Comparison of ENCODE assay signal across 15 cellular contexts in the genomic region with DNA sequence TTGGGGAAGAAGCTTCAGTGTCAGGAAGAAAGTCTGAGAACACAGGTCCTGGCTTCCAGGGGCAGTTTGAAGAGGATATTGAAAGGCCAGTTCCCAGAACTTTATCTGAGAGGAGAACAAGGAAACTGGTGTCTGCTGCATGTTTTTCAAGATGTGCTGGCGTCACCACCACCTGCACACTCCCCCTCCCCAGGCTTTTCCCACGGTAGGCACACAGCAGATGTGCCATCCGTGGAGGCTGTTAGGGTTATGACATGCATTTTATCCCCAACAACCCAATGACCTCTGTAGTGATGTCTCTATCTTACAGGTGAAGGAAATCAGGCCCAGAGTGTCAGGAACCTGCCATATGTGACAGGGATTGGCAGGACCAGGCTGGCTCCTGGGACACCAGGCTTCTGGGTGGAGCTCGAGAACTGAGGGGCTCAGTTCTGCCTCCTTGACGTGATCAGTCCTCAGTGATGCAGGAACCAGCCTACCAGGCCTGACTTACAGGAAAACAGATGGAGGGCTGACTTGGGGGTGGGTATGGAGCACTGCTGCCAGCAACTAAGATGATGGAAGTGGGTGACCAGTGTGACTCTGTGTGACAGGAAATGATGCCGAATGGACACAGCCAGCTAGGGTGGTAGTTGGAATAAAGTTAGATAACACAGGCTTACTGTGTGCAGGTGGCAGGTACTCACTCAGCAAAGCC. TPM values are rescaled to one million over a fixed set of nuclear protein-coding genes. Genes with fewer than 3 reads are reported as not detected.
DNase-seq lines count a peak whose midpoint lies in the region; ATAC-seq, FAIRE-seq and TF ChIP-seq lines count a peak whose summit lies in the region.
"Had no signal": no experiment of that assay in that cellular context is flagged by ENCODE, and none has a peak within 500 bp of the region (broad histone marks: within the 10 kb centered on the region; RNA-seq: fewer than 3 reads in every experiment).

No MANE protein-coding gene starts in this region.

- WGBS in right lobe of liver (ENCODE audit: insufficient coverage, low coverage, low lambda C conversion rate, missing lambda C conversion rate), result 80% methylated on average over 1 of the region's 6 CpGs
- 100% methylated on average over 4 of the region's 6 CpGs for WGBS in HepG2 (ENCODE audit: low lambda C conversion rate)
- WGBS in GM12878 (ENCODE audit: insufficient coverage, insufficient replicate concordance, low lambda C conversion rate, missing lambda C conversion rate), result 86% methylated on average over 6 of the region's 6 CpGs

- TF ChIP-seq POLR2A in right lobe of liver (IDR thresholded peaks at IDR 0.05), result no peak
- TF ChIP-seq POLR2A in HepG2 (IDR thresholded peaks at IDR 0.05; ENCODE audit: insufficient read depth in 1 of 2, low read depth in 2 of 2, low read length in 2 of 2), result no peak
- peak; percentile 39; the same call in 1 of the 2 replicates for TF ChIP-seq POLR2A in GM12878 (IDR thresholded peaks at IDR 0.05; ENCODE audit: low read depth, low read length)

- H3K27ac ChIP-seq in right lobe of liver (peak overlapping the region in 2 of 3 donors; percentile 62 to 82), HepG2 (ENCODE audit: extremely low read length, insufficient read depth, low read length) (no peak overlapping the region), GM12878 (ENCODE audit: control insufficient read depth, insufficient read depth) (no peak overlapping the region), upper lobe of right lung (no peak overlapping the region)
- H3K27ac ChIP-seq: PC-9 had no signal

- H3K9ac ChIP-seq in HepG2 (ENCODE audit: insufficient read depth, low read depth, low read length) (no peak overlapping the region), GM12878 (ENCODE audit: control insufficient read depth, insufficient read depth, low read length) (no peak overlapping the region)

- intact Hi-C loops in right lobe of liver (cut with DNase I), result no loop called here
- intact Hi-C loops in HepG2 (cut with micrococcal nuclease; ENCODE audit: unreplicated experiment), result no loop called here
- intact Hi-C loops in GM12878 (cut with micrococcal nuclease; ENCODE audit: unreplicated experiment), result loop anchor here (5.0 kb wide), 1 partner anchor 37 kb away; a partner anchor contains a TSS
- intact Hi-C loops in upper lobe of right lung (cut with DNase I), result no loop called here

- no peak overlapping the region for H3K4me3 Mint-ChIP-seq in neural crest cell
- H3K4me3 Mint-ChIP-seq: activated T-cell treated with anti-CD3 and anti-CD28 coated beads, Interleukin-2, amount 50 U/mL, for 4 hours had no signal

- TF ChIP-seq EP300 in HepG2 (IDR thresholded peaks at IDR 0.05; ENCODE audit: low read depth in 2 of 2, low read length in 2 of 2) (no peak), HepG2 (CRISPR knock-in tag; IDR thresholded peaks at IDR 0.05; ENCODE audit: borderline replicate concordance) (no peak), GM12878 (IDR thresholded peaks at IDR 0.05; ENCODE audit: borderline replicate concordance in 1 of 2, control insufficient read depth in 1 of 2, low read depth in 2 of 2, low read length in 2 of 2) (no peak)

- no peaks in the 10 kb centered on the region for H3K79me2 ChIP-seq in HepG2 (ENCODE audit: insufficient read depth, low read length)
- H3K79me2 ChIP-seq in GM12878 (ENCODE audit: control insufficient read depth, insufficient read depth, low read length), result no peaks in the 10 kb centered on the region

- H3K4me2 ChIP-seq in HepG2 (ENCODE audit: low read depth, low read length) (no peak overlapping the region), GM12878 (ENCODE audit: control insufficient read depth, insufficient read depth) (no peak overlapping the region)
- H3K4me2 ChIP-seq: PC-9 had no signal

- H3K36me3 ChIP-seq in right lobe of liver, result peaks cover 0 to 17% (median 5%) of the 10 kb centered on the region in 4 donors
- H3K36me3 ChIP-seq in HepG2 (replicated peaks in 1 of 2; ENCODE audit: control insufficient read depth in 1 of 2, insufficient read depth in 2 of 2, low read length in 2 of 2), result peaks cover 15 to 40% of the 10 kb centered on the region in 2 experiments; a peak in 4 of 5 replicates
- H3K36me3 ChIP-seq in GM12878 (ENCODE audit: control insufficient read depth in 2 of 2, insufficient read depth in 2 of 2, low read length in 1 of 2), result peaks cover 18 to 31% of the 10 kb centered on the region in 2 experiments
- H3K36me3 ChIP-seq in upper lobe of right lung, result peaks cover 68% of the 10 kb centered on the region

- H3K4me1 ChIP-seq in right lobe of liver, result peaks cover 0 to 11% (median 0%) of the 10 kb centered on the region in 4 donors
- H3K4me1 ChIP-seq in HepG2 (ENCODE audit: insufficient read depth, low read length), result no peaks in the 10 kb centered on the region
- peaks cover 23% of the 10 kb centered on the region for H3K4me1 ChIP-seq in GM12878 (ENCODE audit: control insufficient read depth, insufficient read depth, low read length)
- H3K4me1 ChIP-seq in upper lobe of right lung, result peaks cover 20% of the 10 kb centered on the region

- no peak for FAIRE-seq in HepG2 (lab: Jason Lieb, UNC)
- FAIRE-seq in GM12878 (lab: Jason Lieb, UNC), result no peak
- FAIRE-seq: G401.6 had no signal

- H3K27me3 ChIP-seq in right lobe of liver (no peaks in the 10 kb centered on the region), HepG2 (ENCODE audit: control insufficient read depth in 1 of 2, insufficient read depth in 2 of 2, low read length in 2 of 2) (no peaks in the 10 kb centered on the region), GM12878 (replicated peaks in 1 of 2; ENCODE audit: control insufficient read depth in 2 of 2, insufficient read depth in 2 of 2, low read length in 1 of 2) (no peaks in the 10 kb centered on the region), upper lobe of right lung (no peaks in the 10 kb centered on the region)
- H3K27me3 ChIP-seq: BLaER1 treated with 17β-estradiol and CSF1 and Interleukin-3, amounts not matched to agents 10 nM and 100 nM had no signal

- ATAC-seq in right lobe of liver (no peak), HepG2 (no peak), GM12878 (no peak), upper lobe of right lung (no peak), HG03139 (IDR thresholded peaks at IDR 0.05; ENCODE audit: unreplicated experiment) (no peak), HG02623 (IDR thresholded peaks at IDR 0.05; ENCODE audit: unreplicated experiment) (no peak), HG03175 (IDR thresholded peaks at IDR 0.05; ENCODE audit: unreplicated experiment) (no peak)
- ATAC-seq: activated T-cell treated with anti-CD3 and anti-CD28 coated beads, Interleukin-2, amount 50 U/mL, for 4 hours had no signal

- H3K9me3 Mint-ChIP-seq in neural crest cell, result no peaks in the 10 kb centered on the region
- H3K9me3 Mint-ChIP-seq: activated T-cell treated with anti-CD3 and anti-CD28 coated beads, Interleukin-2, amount 50 U/mL, for 4 hours had no signal

- CTCF ChIA-PET in HepG2 (lab: Yijun Ruan, JAX; ENCODE audit: low intra/inter-chr PET ratio, low total read pairs) (no interaction called here), GM12878 (lab: Yijun Ruan, JAX) (interaction anchor here (0.6 to 2.1 kb wide), 3 partner anchors 22 to 116 kb away, joined by 3 to 19 read pairs (median 4); no protein-coding TSS in a partner anchor)

- no peaks in the 10 kb centered on the region for H3K4me1 Mint-ChIP-seq in neural crest cell

- no peaks in the 10 kb centered on the region for H3K27me3 Mint-ChIP-seq in neural crest cell (ENCODE audit: low read depth)

- H4K20me1 ChIP-seq in HepG2 (ENCODE audit: insufficient read depth, low read length) (no peaks in the 10 kb centered on the region), GM12878 (ENCODE audit: control insufficient read depth, insufficient read depth) (no peaks in the 10 kb centered on the region)

- in situ Hi-C loops in HepG2 (cut with HindIII; ENCODE audit: extremely low pct_ligation_motif_present, low pct_unique_long_range_greater_than_20kb) (no loop called here), GM12878 (cut with MboI) (no loop called here)

- BruUV-seq in HepG2 (replicated peaks; lab: Mats Ljungman, UMichigan) (no TSS peak), GM12878 (replicated peaks; lab: Mats Ljungman, UMichigan) (no TSS peak)

- TF ChIP-seq RAD21 in HepG2 (CRISPR knock-in tag; IDR thresholded peaks at IDR 0.05) (no peak), GM12878 (IDR thresholded peaks at IDR 0.05; ENCODE audit: insufficient read depth, low read depth, low read length) (no peak)

- H2AFZ ChIP-seq in HepG2 (ENCODE audit: low read length), result no peak overlapping the region
- H2AFZ ChIP-seq in GM12878 (ENCODE audit: control insufficient read depth, low read depth, low read length), result no peak overlapping the region
- H2AFZ ChIP-seq: PC-9 had no signal

- RAD21 ChIA-PET in GM12878 (lab: Charles Lee; ENCODE audit: unreplicated experiment), result interaction anchor here (0.6 to 2.1 kb wide), 3 partner anchors 35 to 1763 kb away, joined by 3 to 10 read pairs (median 7); a partner anchor contains a TSS

- POLR2A ChIA-PET in HepG2 (lab: Yijun Ruan, JAX) (interaction anchor here (1.7 kb wide), 1 partner anchor 11 kb away, joined by 4 read pairs; no protein-coding TSS in a partner anchor), GM12878 (lab: Charles Lee) (interaction anchor here (1.9 kb wide), 1 partner anchor 35 kb away, joined by 14 read pairs; a partner anchor contains a TSS)

- H3K4me3 ChIP-seq in right lobe of liver (no peak overlapping the region), HepG2 (replicated peaks in 1 of 3; ENCODE audit: insufficient read depth in 1 of 3, low read depth in 2 of 3, low read length in 3 of 3) (no peak overlapping the region), GM12878 (no peak overlapping the region), upper lobe of right lung (no peak overlapping the region)
- H3K4me3 ChIP-seq: BLaER1 treated with 17β-estradiol and CSF1 and Interleukin-3, amounts not matched to agents 10 nM and 100 nM; coronary artery; PC-9 had no signal

- no peak for TF ChIP-seq CTCF in right lobe of liver (IDR thresholded peaks at IDR 0.05)
- TF ChIP-seq CTCF in HepG2 (CRISPR knock-in tag; IDR thresholded peaks at IDR 0.05), result no peak
- TF ChIP-seq CTCF in GM12878 (IDR thresholded peaks at IDR 0.05 in 2 of 3, conservative IDR thresholded peaks at IDR 0.05 in 1 of 3; ENCODE audit: control insufficient read depth in 2 of 3, extremely low read depth in 1 of 3, insufficient read depth in 1 of 3, low read depth in 3 of 3, low read length in 3 of 3), result no peak
- TF ChIP-seq CTCF in neural crest cell (conservative IDR thresholded peaks at IDR 0.05), result no peak
- no peak for TF ChIP-seq CTCF in upper lobe of right lung (IDR thresholded peaks at IDR 0.05)

- SMC1A ChIA-PET in GM12878 (lab: Charles Lee; ENCODE audit: uncharacterized antibody, unreplicated experiment), result interaction anchor here (2.3 to 2.8 kb wide), 3 partner anchors 25 to 36 kb away, joined by 10 to 24 read pairs (median 23); a partner anchor contains a TSS

- peak overlapping the region; percentile 81 for H3K27ac Mint-ChIP-seq in neural crest cell (ENCODE audit: unreplicated experiment)

- peaks cover 5% of the 10 kb centered on the region for H3K36me3 Mint-ChIP-seq in neural crest cell (ENCODE audit: low read depth)

- H3K9me3 ChIP-seq in right lobe of liver, result no peaks in the 10 kb centered on the region
- no peaks in the 10 kb centered on the region for H3K9me3 ChIP-seq in HepG2 (ENCODE audit: low read length)
- no peaks in the 10 kb centered on the region for H3K9me3 ChIP-seq in GM12878 (replicated peaks; ENCODE audit: control insufficient read depth, insufficient read depth, low read length)
- H3K9me3 ChIP-seq in upper lobe of right lung, result no peaks in the 10 kb centered on the region
- H3K9me3 ChIP-seq: BLaER1 treated with 17β-estradiol and CSF1 and Interleukin-3, amounts not matched to agents 10 nM and 100 nM had no signal

- peak in 1 of 3 donors; percentile 33 for DNase-seq in right lobe of liver
- DNase-seq in HepG2 (ENCODE audit: low spot score), result no peak
- no peak for DNase-seq in GM12878 (ENCODE audit: low read depth, low spot score)
- no peak for DNase-seq in neural crest cell (ENCODE audit: low read depth, low spot score)
- peak; percentile 12 for DNase-seq in upper lobe of right lung
- DNase-seq: activated T-cell treated with anti-CD3 and anti-CD28 coated beads, Interleukin-2, amount 50 U/mL, for 4 hours; MV-4-11; NCI-H2227 treated with DMSO at 0.1 percent for 48 hours; PC-9 had no signal

RNA-seq across cellular contexts. Expression of a gene that starts 16.8 kb away (rescaled TPM):
- total RNA-seq in right lobe of liver (100 to 1,000 TPM in 4 of 6 experiments, 10 to 100 TPM in 2; 74.8 to 378 (median 229) TPM), HepG2 (2016; rRNA removed; fragmentation: Illumina TruSeq; extraction: Trizol) (0.87 and 1.0 TPM in 2 replicates), GM12878 (2014; rRNA removed) (not detected in 2 replicates), GM12878 (2014; rRNA removed; fragmentation: Illumina TruSeq; extraction: Trizol) (not detected in 2 replicates), GM12878 (2021) (not detected in 2 replicates), neural crest cell (not detected in 2 replicates), upper lobe of right lung (not detected)
- 0.71 and 1.5 TPM in 2 replicates for total RNA-seq in HepG2 (2016; cell fraction: cytosol; rRNA removed; fragmentation: Illumina TruSeq; extraction: Trizol; ENCODE audit: low read depth)
- total RNA-seq in HepG2 (2016; cell fraction: insoluble cytoplasmic fraction; rRNA removed; fragmentation: Illumina TruSeq; extraction: Trizol), result 0.88 and 0.95 TPM in 2 replicates
- total RNA-seq in HepG2 (2016; cell fraction: membrane; rRNA removed; fragmentation: Illumina TruSeq; extraction: Trizol), result 0.53 and 1.1 TPM in 2 replicates
- 0.47 and 0.65 TPM in 2 replicates for total RNA-seq in HepG2 (2016; cell fraction: nucleus; rRNA removed; fragmentation: Illumina TruSeq; extraction: Trizol)
- polyA plus RNA-seq in HepG2 (2011; rRNA removed) (1.7 and 7.6 TPM in 2 replicates), GM12878 (2011; rRNA removed) (not detected in 2 replicates), GM12878 (2014; fragmentation: Illumina TruSeq; extraction: Trizol) (not detected in 2 replicates), GM12878 (2014; fragmentation: Nextera tagmentation; extraction: Ambion mirVana) (not detected), GM12878 (2014; rRNA removed) (0.14 TPM in 1 of 2 replicates, not detected in the other), GM12878 (2016; fragmentation: Nextera tagmentation; extraction: Ambion mirVana) (not detected)
- polyA plus RNA-seq in HepG2 (2011; cell fraction: cytosol; rRNA removed), result 3.2 and 4.5 TPM in 2 replicates
- polyA plus RNA-seq in HepG2 (2011; cell fraction: nucleus; rRNA removed), result 4.2 and 9.5 TPM in 2 replicates
- 6.6 and 11.5 TPM in 2 replicates for polyA plus RNA-seq in HepG2 (2012)
- 0.17 and 0.24 TPM in 2 replicates for polyA plus RNA-seq in HepG2 (2016; cell fraction: cytosol; fragmentation: Illumina TruSeq; extraction: Trizol; ENCODE audit: low read depth)
- 0.51 and 0.54 TPM in 2 replicates for polyA plus RNA-seq in HepG2 (2016; cell fraction: insoluble cytoplasmic fraction; fragmentation: Illumina TruSeq; extraction: Trizol; ENCODE audit: low read depth)
- polyA plus RNA-seq in HepG2 (2016; cell fraction: membrane; fragmentation: Illumina TruSeq; extraction: Trizol; ENCODE audit: low read depth), result 0.41 and 0.42 TPM in 2 replicates
- 0.53 and 0.61 TPM in 2 replicates for polyA plus RNA-seq in HepG2 (2016; cell fraction: nucleus; fragmentation: Illumina TruSeq; extraction: Trizol; ENCODE audit: insufficient read depth, low read depth)
- polyA minus RNA-seq in HepG2 (2011; rRNA and poly(A)+ RNA removed; ENCODE audit: low replicate concordance), result 4.3 TPM in 1 of 2 replicates, not detected in the other
- polyA minus RNA-seq in HepG2 (2011; cell fraction: cytosol; rRNA and poly(A)+ RNA removed), result 2.3 and 3.1 TPM in 2 replicates
- polyA minus RNA-seq in HepG2 (2011; cell fraction: nucleus; rRNA and poly(A)+ RNA removed), result 0.52 and 1.5 TPM in 2 replicates
- total RNA-seq in GM12878 (2013; cell fraction: nucleolus; rRNA removed), result not detected in 2 replicates
- polyA plus RNA-seq in GM12878 (2011; ENCODE audit: low read depth), result not detected
- 0.03 TPM in 1 of 2 replicates, not detected in the other for polyA plus RNA-seq in GM12878 (2011; cell fraction: cytosol; rRNA removed)
- 0.09 TPM in 1 of 2 replicates, not detected in the other for polyA plus RNA-seq in GM12878 (2011; cell fraction: nucleus; rRNA removed)
- not detected in 2 replicates for polyA plus RNA-seq in GM12878 (2012)
- not detected in 2 replicates for polyA minus RNA-seq in GM12878 (2011; rRNA and poly(A)+ RNA removed)
- not detected in 2 replicates for polyA minus RNA-seq in GM12878 (2011; cell fraction: cytosol; rRNA and poly(A)+ RNA removed)
- polyA minus RNA-seq in GM12878 (2011; cell fraction: nucleus; rRNA and poly(A)+ RNA removed), result not detected in 2 replicates
- total RNA-seq: activated T-cell treated with anti-CD3 and anti-CD28 coated beads, Interleukin-2, amount 50 U/mL, for 4 hours; PC-9 had no signal

RNA-seq across cellular contexts. Expression of a gene that starts 33.7 kb away (rescaled TPM):
- 10 to 100 TPM; 14.1 to 30.3 (median 18.2) TPM for total RNA-seq in right lobe of liver
- 9.6 and 17.2 TPM in 2 replicates for total RNA-seq in HepG2 (2016; rRNA removed; fragmentation: Illumina TruSeq; extraction: Trizol)
- 2.4 and 2.6 TPM in 2 replicates for total RNA-seq in HepG2 (2016; cell fraction: cytosol; rRNA removed; fragmentation: Illumina TruSeq; extraction: Trizol; ENCODE audit: low read depth)
- total RNA-seq in HepG2 (2016; cell fraction: insoluble cytoplasmic fraction; rRNA removed; fragmentation: Illumina TruSeq; extraction: Trizol), result 9.5 and 17.7 TPM in 2 replicates
- total RNA-seq in HepG2 (2016; cell fraction: membrane; rRNA removed; fragmentation: Illumina TruSeq; extraction: Trizol), result 6.9 and 7.4 TPM in 2 replicates
- 15.9 and 18.2 TPM in 2 replicates for total RNA-seq in HepG2 (2016; cell fraction: nucleus; rRNA removed; fragmentation: Illumina TruSeq; extraction: Trizol)
- polyA plus RNA-seq in HepG2 (2011; rRNA removed), result 12.2 and 16.1 TPM in 2 replicates
- 6.9 and 11.5 TPM in 2 replicates for polyA plus RNA-seq in HepG2 (2011; cell fraction: cytosol; rRNA removed)
- polyA plus RNA-seq in HepG2 (2011; cell fraction: nucleus; rRNA removed), result 98.4 and 122 TPM in 2 replicates
- polyA plus RNA-seq in HepG2 (2012), result 6.9 and 8.5 TPM in 2 replicates
- polyA plus RNA-seq in HepG2 (2016; cell fraction: cytosol; fragmentation: Illumina TruSeq; extraction: Trizol; ENCODE audit: low read depth), result 1.4 and 1.6 TPM in 2 replicates
- polyA plus RNA-seq in HepG2 (2016; cell fraction: insoluble cytoplasmic fraction; fragmentation: Illumina TruSeq; extraction: Trizol; ENCODE audit: low read depth), result 8.9 and 9.4 TPM in 2 replicates
- polyA plus RNA-seq in HepG2 (2016; cell fraction: membrane; fragmentation: Illumina TruSeq; extraction: Trizol; ENCODE audit: low read depth), result 3.8 and 4.2 TPM in 2 replicates
- polyA plus RNA-seq in HepG2 (2016; cell fraction: nucleus; fragmentation: Illumina TruSeq; extraction: Trizol; ENCODE audit: insufficient read depth, low read depth), result 47.1 and 52.2 TPM in 2 replicates
- 9.4 and 18.9 TPM in 2 replicates for polyA minus RNA-seq in HepG2 (2011; rRNA and poly(A)+ RNA removed; ENCODE audit: low replicate concordance)
- polyA minus RNA-seq in HepG2 (2011; cell fraction: cytosol; rRNA and poly(A)+ RNA removed), result 4.6 and 8.4 TPM in 2 replicates
- polyA minus RNA-seq in HepG2 (2011; cell fraction: nucleus; rRNA and poly(A)+ RNA removed), result 9.1 and 11.2 TPM in 2 replicates
- total RNA-seq in GM12878 (2013; cell fraction: nucleolus; rRNA removed), result 131 and 162 TPM in 2 replicates
- 10.3 and 12.1 TPM in 2 replicates for total RNA-seq in GM12878 (2014; rRNA removed)
- total RNA-seq in GM12878 (2014; rRNA removed; fragmentation: Illumina TruSeq; extraction: Trizol), result 3.3 and 3.6 TPM in 2 replicates
- total RNA-seq in GM12878 (2021), result 11.6 and 12.3 TPM in 2 replicates
- 2.8 TPM for polyA plus RNA-seq in GM12878 (2011; ENCODE audit: low read depth)
- 6.2 and 11.5 TPM in 2 replicates for polyA plus RNA-seq in GM12878 (2011; rRNA removed)
- polyA plus RNA-seq in GM12878 (2011; cell fraction: cytosol; rRNA removed), result 12.2 and 21.9 TPM in 2 replicates
- polyA plus RNA-seq in GM12878 (2011; cell fraction: nucleus; rRNA removed), result 94.5 and 119 TPM in 2 replicates
- 8.5 and 9.8 TPM in 2 replicates for polyA plus RNA-seq in GM12878 (2012)
- polyA plus RNA-seq in GM12878 (2014; fragmentation: Illumina TruSeq; extraction: Trizol), result 2.0 and 3.4 TPM in 2 replicates
- under 1 TPM in 1 of 2 experiments, not detected in 1; 0.42 TPM for polyA plus RNA-seq in GM12878 (2014; fragmentation: Nextera tagmentation; extraction: Ambion mirVana)
- polyA plus RNA-seq in GM12878 (2014; rRNA removed), result 13.3 and 15.9 TPM in 2 replicates
- 1 to 10 TPM; 4.0 TPM for polyA plus RNA-seq in GM12878 (2016; fragmentation: Nextera tagmentation; extraction: Ambion mirVana)
- polyA minus RNA-seq in GM12878 (2011; rRNA and poly(A)+ RNA removed), result 1.6 and 5.5 TPM in 2 replicates
- polyA minus RNA-seq in GM12878 (2011; cell fraction: cytosol; rRNA and poly(A)+ RNA removed), result 1.8 and 4.8 TPM in 2 replicates
- polyA minus RNA-seq in GM12878 (2011; cell fraction: nucleus; rRNA and poly(A)+ RNA removed), result 10.3 and 12.6 TPM in 2 replicates
- 123 and 128 TPM in 2 replicates for total RNA-seq in neural crest cell
- total RNA-seq in upper lobe of right lung, result 104 TPM

RNA-seq across cellular contexts. Expression of a gene that starts 36.4 kb away (rescaled TPM):
- total RNA-seq in right lobe of liver (1 to 10 TPM; 3.5 to 8.2 (median 4.5) TPM), HepG2 (2016; rRNA removed; fragmentation: Illumina TruSeq; extraction: Trizol) (4.2 and 4.6 TPM in 2 replicates), GM12878 (2014; rRNA removed) (7.6 and 8.2 TPM in 2 replicates), GM12878 (2014; rRNA removed; fragmentation: Illumina TruSeq; extraction: Trizol) (3.2 and 4.1 TPM in 2 replicates), GM12878 (2021) (5.0 and 5.7 TPM in 2 replicates), neural crest cell (7.6 and 9.8 TPM in 2 replicates), upper lobe of right lung (7.9 TPM)
- total RNA-seq in HepG2 (2016; cell fraction: cytosol; rRNA removed; fragmentation: Illumina TruSeq; extraction: Trizol; ENCODE audit: low read depth), result 4.4 and 4.8 TPM in 2 replicates
- total RNA-seq in HepG2 (2016; cell fraction: insoluble cytoplasmic fraction; rRNA removed; fragmentation: Illumina TruSeq; extraction: Trizol), result 3.9 and 4.2 TPM in 2 replicates
- total RNA-seq in HepG2 (2016; cell fraction: membrane; rRNA removed; fragmentation: Illumina TruSeq; extraction: Trizol), result 3.5 and 3.9 TPM in 2 replicates
- 2.5 and 2.6 TPM in 2 replicates for total RNA-seq in HepG2 (2016; cell fraction: nucleus; rRNA removed; fragmentation: Illumina TruSeq; extraction: Trizol)
- polyA plus RNA-seq in HepG2 (2011; rRNA removed) (2.4 and 2.7 TPM in 2 replicates), GM12878 (2011; rRNA removed) (2.6 and 5.0 TPM in 2 replicates), GM12878 (2014; fragmentation: Illumina TruSeq; extraction: Trizol) (3.6 and 6.4 TPM in 2 replicates), GM12878 (2014; fragmentation: Nextera tagmentation; extraction: Ambion mirVana) (under 1 TPM; 0.16 to 0.86 TPM), GM12878 (2014; rRNA removed) (4.9 and 6.1 TPM in 2 replicates), GM12878 (2016; fragmentation: Nextera tagmentation; extraction: Ambion mirVana) (1 to 10 TPM; 8.6 to 9.0 TPM)
- polyA plus RNA-seq in HepG2 (2011; cell fraction: cytosol; rRNA removed), result 1.7 and 2.6 TPM in 2 replicates
- polyA plus RNA-seq in HepG2 (2011; cell fraction: nucleus; rRNA removed), result 2.3 and 2.6 TPM in 2 replicates
- 1.7 TPM in 2 replicates for polyA plus RNA-seq in HepG2 (2012)
- 1.4 and 2.7 TPM in 2 replicates for polyA plus RNA-seq in HepG2 (2016; cell fraction: cytosol; fragmentation: Illumina TruSeq; extraction: Trizol; ENCODE audit: low read depth)
- 4.5 and 5.6 TPM in 2 replicates for polyA plus RNA-seq in HepG2 (2016; cell fraction: insoluble cytoplasmic fraction; fragmentation: Illumina TruSeq; extraction: Trizol; ENCODE audit: low read depth)
- 1.9 and 2.2 TPM in 2 replicates for polyA plus RNA-seq in HepG2 (2016; cell fraction: membrane; fragmentation: Illumina TruSeq; extraction: Trizol; ENCODE audit: low read depth)
- polyA plus RNA-seq in HepG2 (2016; cell fraction: nucleus; fragmentation: Illumina TruSeq; extraction: Trizol; ENCODE audit: insufficient read depth, low read depth), result 3.1 and 4.3 TPM in 2 replicates
- 6.6 and 21.3 TPM in 2 replicates for polyA minus RNA-seq in HepG2 (2011; rRNA and poly(A)+ RNA removed; ENCODE audit: low replicate concordance)
- 2.1 and 2.2 TPM in 2 replicates for polyA minus RNA-seq in HepG2 (2011; cell fraction: cytosol; rRNA and poly(A)+ RNA removed)
- 3.7 and 5.2 TPM in 2 replicates for polyA minus RNA-seq in HepG2 (2011; cell fraction: nucleus; rRNA and poly(A)+ RNA removed)
- total RNA-seq in GM12878 (2013; cell fraction: nucleolus; rRNA removed), result 8.4 and 10.7 TPM in 2 replicates
- polyA plus RNA-seq in GM12878 (2011; ENCODE audit: low read depth), result 1.2 TPM
- 5.5 and 7.9 TPM in 2 replicates for polyA plus RNA-seq in GM12878 (2011; cell fraction: cytosol; rRNA removed)
- 5.1 and 6.7 TPM in 2 replicates for polyA plus RNA-seq in GM12878 (2011; cell fraction: nucleus; rRNA removed)
- 3.3 TPM in 2 replicates for polyA plus RNA-seq in GM12878 (2012)
- polyA minus RNA-seq in GM12878 (2011; rRNA and poly(A)+ RNA removed), result 4.0 and 8.5 TPM in 2 replicates
- 2.5 and 3.1 TPM in 2 replicates for polyA minus RNA-seq in GM12878 (2011; cell fraction: cytosol; rRNA and poly(A)+ RNA removed)
- polyA minus RNA-seq in GM12878 (2011; cell fraction: nucleus; rRNA and poly(A)+ RNA removed), result 4.8 and 5.2 TPM in 2 replicates

Comparison
In these comparisons a context has a peak if more than half of its experiments do, and no peak if none do; other contexts are left out.
1. H3K27ac ChIP-seq: peak in right lobe of liver (2 of 3); none in HepG2 (single experiment), GM12878 (single experiment) and upper lobe of right lung (single experiment).
2. RNA of a gene that starts 16.8 kb away (total RNA-seq): 74.8 to 378 TPM in right lobe of liver; 0.47 to 1.5 TPM in HepG2, not detected in GM12878, not detected in neural crest cell and not detected in upper lobe of right lung (single experiment); every median in the first group is over 10 times any median in the second.